Comparison of ENCODE assay signal across 14 cellular contexts in genomic region chr9:109303900-109304299, GRCh38. TPM values are rescaled to one million over a fixed set of nuclear protein-coding genes. Genes with fewer than 3 reads are reported as not detected.
DNase-seq lines count a peak whose midpoint lies in the region; ATAC-seq and TF ChIP-seq lines count a peak whose summit lies in the region.
"Had no signal": no experiment of that assay in that cellular context is flagged by ENCODE, and none has a peak within 500 bp of the region (broad histone marks: within the 10 kb centered on the region; RNA-seq: fewer than 3 reads in every experiment).

No MANE protein-coding gene starts in this region.

- TF ChIP-seq CTCF in LNCaP clone FGC (IDR thresholded peaks at IDR 0.05; ENCODE audit: control insufficient read depth, extremely low read depth, insufficient read depth) (no peak), VCaP (conservative IDR thresholded peaks at IDR 0.05) (no peak), transverse colon (IDR thresholded peaks at IDR 0.05) (no peak)

- no peak for TF ChIP-seq EP300 in transverse colon (IDR thresholded peaks at IDR 0.05; ENCODE audit: low read depth)

- no peaks in the 10 kb centered on the region for H3K9me3 ChIP-seq in transverse colon
- H3K9me3 ChIP-seq: BE2C, Caco-2 had no signal

- intact Hi-C loops in left colon (cut with DNase I, micrococcal nuclease) (no loop called here), transverse colon (cut with DNase I; ENCODE audit: low total_unique reads) (no loop called here)

- ATAC-seq in left colon = peak; percentile 59
- ATAC-seq in natural killer cell treated with Interleukin-12 subunit alpha and Interleukin-12 subunit beta and Interleukin-15 and Interleukin-18, amount 100 ng/mL, for 72 hours = no peak
- ATAC-seq: GM23338 had no signal

- peaks cover 2% of the 10 kb centered on the region for H3K9me3 Mint-ChIP-seq in natural killer cell treated with Interleukin-12 subunit alpha and Interleukin-12 subunit beta and Interleukin-15 and Interleukin-18, amount 100 ng/mL, for 72 hours
- H3K9me3 Mint-ChIP-seq: CD4-positive, alpha-beta T cell; GM23338 had no signal

- H3K4me3 ChIP-seq in LNCaP clone FGC (ENCODE audit: low read depth, low read length) = no peak overlapping the region
- H3K4me3 ChIP-seq in transverse colon = peak overlapping the region in 1 of 4 donors; percentile 4
- H3K4me3 ChIP-seq: GM23338 had no signal

- no peak overlapping the region for H3K27ac Mint-ChIP-seq in natural killer cell treated with Interleukin-12 subunit alpha and Interleukin-12 subunit beta and Interleukin-15 and Interleukin-18, amount 100 ng/mL, for 72 hours
- H3K27ac Mint-ChIP-seq: CD4-positive, alpha-beta T cell; GM23338 had no signal

- no peaks in the 10 kb centered on the region for H3K27me3 ChIP-seq in transverse colon
- H3K27me3 ChIP-seq: BE2C had no signal

- DNase-seq in LNCaP clone FGC (ENCODE audit: low read depth) (peak; percentile 54), left colon (no peak), transverse colon (no peak), NCI-H524 treated with DMSO at 0.1 percent for 48 hours (lab: John Stamatoyannopoulos, UW) (no peak), T1000 (lab: John Stamatoyannopoulos, UW) (no peak)
- no peak for DNase-seq in natural killer cell treated with Interleukin-12 subunit alpha and Interleukin-12 subunit beta and Interleukin-15 and Interleukin-18, amount 100 ng/mL, for 72 hours (ENCODE audit: low spot score)
- DNase-seq: ACHN; BE2C; Caco-2; CD4-positive, alpha-beta T cell; HCEC 1CT had no signal

- H3K27ac ChIP-seq in VCaP (peak overlapping the region; percentile 88), transverse colon (peak overlapping the region; percentile 81 to 89 (median 86))
- H3K27ac ChIP-seq: HL-60 had no signal

- no peaks in the 10 kb centered on the region for H3K36me3 Mint-ChIP-seq in natural killer cell treated with Interleukin-12 subunit alpha and Interleukin-12 subunit beta and Interleukin-15 and Interleukin-18, amount 100 ng/mL, for 72 hours

- H3K4me3 Mint-ChIP-seq in natural killer cell treated with Interleukin-12 subunit alpha and Interleukin-12 subunit beta and Interleukin-15 and Interleukin-18, amount 100 ng/mL, for 72 hours = no peak overlapping the region
- H3K4me3 Mint-ChIP-seq: CD4-positive, alpha-beta T cell; GM23338 had no signal

- H3K4me1 ChIP-seq in transverse colon = peaks cover 15 to 64% (median 34%) of the 10 kb centered on the region in 4 donors
- H3K4me1 ChIP-seq: BE2C had no signal

- TF ChIP-seq POLR2A in transverse colon (IDR thresholded peaks at IDR 0.05) = no peak

- no peaks in the 10 kb centered on the region for H3K36me3 ChIP-seq in transverse colon
- H3K36me3 ChIP-seq: BE2C had no signal

- H3K27me3 Mint-ChIP-seq in natural killer cell treated with Interleukin-12 subunit alpha and Interleukin-12 subunit beta and Interleukin-15 and Interleukin-18, amount 100 ng/mL, for 72 hours = peaks cover 17 to 47% of the 10 kb centered on the region in 2 donors

- no peaks in the 10 kb centered on the region for H3K4me1 Mint-ChIP-seq in natural killer cell treated with Interleukin-12 subunit alpha and Interleukin-12 subunit beta and Interleukin-15 and Interleukin-18, amount 100 ng/mL, for 72 hours (ENCODE audit: low read depth in 2 of 2)

- in situ Hi-C loops in transverse colon (cut with MboI; ENCODE audit: low pct_ligation_motif_present in 1 of 4, low pct_unique_long_range_greater_than_20kb in 1 of 4, low sequenced_read_pairs in 3 of 4) = no loop called here

- 59 to 81% methylated on average over 2 of the region's 2 CpGs for WGBS in transverse colon (ENCODE audit: low coverage in 1 of 2), 2 donors

RNA-seq across cellular contexts. Expression of gene EPB41L4B, which starts 17.0 kb away (rescaled TPM):
- total RNA-seq in left colon (100 to 1,000 TPM; 147 to 150 TPM), transverse colon (100 to 1,000 TPM in 3 of 4 donors, 10 to 100 TPM in 1; 76.8 to 159 (median 110) TPM)
- under 1 TPM in 1 of 2 donors, not detected in 1; 0.14 TPM for total RNA-seq in natural killer cell treated with Interleukin-12 subunit alpha and Interleukin-12 subunit beta and Interleukin-15 and Interleukin-18, amount 100 ng/mL, for 72 hours
- total RNA-seq: CD4-positive, alpha-beta T cell had no signal

Comparison
In these comparisons a context has a peak if more than half of its experiments do, and no peak if none do; other contexts are left out.
1. RNA of gene EPB41L4B, which starts 17.0 kb away (total RNA-seq): 147 to 150 TPM in left colon and 76.8 to 159 TPM in transverse colon; 0.14 TPM in natural killer cell treated with Interleukin-12 subunit alpha and Interleukin-12 subunit beta and Interleukin-15 and Interleukin-18, amount 100 ng/mL, for 72 hours; every median in the first group is over 10 times any median in the second.